9 cellular contexts compared by ENCODE assay signal in genomic region chr1:164786980-164787833, GRCh38.
DNase-seq lines count a peak whose midpoint lies in the region; ATAC-seq, FAIRE-seq and TF ChIP-seq lines count a peak whose summit lies in the region.
"Had no signal": no experiment of that assay in that cellular context is flagged by ENCODE, and none has a peak within 500 bp of the region (broad histone marks: within the 10 kb centered on the region; RNA-seq: fewer than 3 reads in every experiment).

No MANE protein-coding gene starts in this region.

- WGBS in pancreas, 2 donors, result 19% methylated on average over 10 of the region's 10 CpGs

- H3K9me3 ChIP-seq in HCT116 (ENCODE audit: control insufficient read depth in 1 of 2, insufficient read depth in 1 of 2, low read depth in 1 of 2, low read length in 2 of 2) (no peaks in the 10 kb centered on the region), MG63 (no peaks in the 10 kb centered on the region), SJCRH30 (replicated peaks) (no peaks in the 10 kb centered on the region), pancreas (no peaks in the 10 kb centered on the region)

- peak; percentile 98 for TF ChIP-seq RAD21 in HCT116 (IDR thresholded peaks at IDR 0.05; ENCODE audit: low read depth)

- H3K36me3 Mint-ChIP-seq in activated naive CD4-positive, alpha-beta T cell treated with anti-CD3 and anti-CD28 coated beads, Interleukin-2, amount 10 ng/mL, durations not matched to agents 7 days and 5 days, result no peaks in the 10 kb centered on the region
- H3K36me3 Mint-ChIP-seq in glutamatergic neuron (ENCODE audit: unreplicated experiment) (no peaks in the 10 kb centered on the region), type B pancreatic cell (peaks cover 46% of the 10 kb centered on the region)

- no peaks in the 10 kb centered on the region for H4K20me1 ChIP-seq in HCT116 (ENCODE audit: insufficient read depth)

- H3K79me2 ChIP-seq in HCT116 (ENCODE audit: insufficient read depth, low read length), result no peaks in the 10 kb centered on the region

- intact Hi-C loops in HCT116 (cut with micrococcal nuclease) (loop anchor here (1.0 to 5.0 kb wide), 8 partner anchors 114 to 1375 kb away; no protein-coding TSS in a partner anchor), pancreas (cut with DNase I) (loop anchor here in 1 of 3 donors (10.0 kb wide), 1 partner anchor 122 kb away; no protein-coding TSS in a partner anchor)

- TF ChIP-seq POLR2A in HCT116 (IDR thresholded peaks at IDR 0.05; ENCODE audit: borderline replicate concordance, extremely low read depth, insufficient read depth, insufficient read length), result no peak

- no peak overlapping the region for H3K9ac ChIP-seq in HCT116 (ENCODE audit: low read length)

- H2AFZ ChIP-seq in HCT116 (ENCODE audit: low read depth, low read length, poor library complexity, severe bottlenecking), result peak overlapping the region; percentile 99

- POLR2A ChIA-PET in GM10248 (lab: Yijun Ruan, JAX), result no interaction called here
- POLR2A ChIA-PET in HCT116 (lab: Charles Lee), result no interaction called here

- peak; percentile 98 for ATAC-seq in HCT116
- ATAC-seq in pancreas, result peak; percentile 89 to 95 (median 92)

- H3K4me3 Mint-ChIP-seq in activated naive CD4-positive, alpha-beta T cell treated with anti-CD3 and anti-CD28 coated beads, Interleukin-2, amount 10 ng/mL, durations not matched to agents 7 days and 5 days, result no peak overlapping the region
- H3K4me3 Mint-ChIP-seq in glutamatergic neuron (ENCODE audit: unreplicated experiment), result peak overlapping the region; percentile 18
- peak overlapping the region; percentile 76 for H3K4me3 Mint-ChIP-seq in type B pancreatic cell
- H3K4me3 Mint-ChIP-seq: stimulated activated naive CD8-positive, alpha-beta T cell treated with anti-CD3 and anti-CD28 coated beads, Interleukin-15, Interleukin-2, amounts not matched to agents 100 ng/mL and 50 ng/mL, for 24 hours had no signal

- peak; percentile 95 for TF ChIP-seq CTCF in GM10248 (IDR thresholded peaks at IDR 0.05; ENCODE audit: control extremely low read depth, extremely low read depth, low read depth, missing control alignments)
- peak; percentile 68 to 97 (median 90); a peak in 5 of 6 replicates for TF ChIP-seq CTCF in HCT116 (IDR thresholded peaks at IDR 0.05 in 2 of 3, conservative IDR thresholded peaks at IDR 0.05 in 1 of 3; ENCODE audit: borderline replicate concordance in 1 of 3, insufficient read depth in 1 of 3, low read depth in 2 of 3, low read length in 2 of 3)
- TF ChIP-seq CTCF in glutamatergic neuron (IDR thresholded peaks at IDR 0.05; ENCODE audit: partially characterized antibody, unreplicated experiment), result peak; percentile 86
- TF ChIP-seq CTCF in pancreas (IDR thresholded peaks at IDR 0.05), result peak; percentile 76 to 93 (median 82)
- TF ChIP-seq CTCF in type B pancreatic cell (conservative IDR thresholded peaks at IDR 0.05), result peak; percentile 91

- no peaks in the 10 kb centered on the region for H3K9me2 ChIP-seq in HCT116 (ENCODE audit: insufficient read depth)

- H3K9me3 Mint-ChIP-seq in activated naive CD4-positive, alpha-beta T cell treated with anti-CD3 and anti-CD28 coated beads, Interleukin-2, amount 10 ng/mL, durations not matched to agents 7 days and 5 days, result no peaks in the 10 kb centered on the region
- peaks cover 2% of the 10 kb centered on the region for H3K9me3 Mint-ChIP-seq in glutamatergic neuron (ENCODE audit: unreplicated experiment)
- H3K9me3 Mint-ChIP-seq in type B pancreatic cell, result peaks cover 2% of the 10 kb centered on the region
- H3K9me3 Mint-ChIP-seq: stimulated activated naive CD8-positive, alpha-beta T cell treated with anti-CD3 and anti-CD28 coated beads, Interleukin-15, Interleukin-2, amounts not matched to agents 100 ng/mL and 50 ng/mL, for 24 hours had no signal

- H3K4me2 ChIP-seq in HCT116 (ENCODE audit: low read length), result peak overlapping the region; percentile 57

- H3K27me3 ChIP-seq in HCT116 (ENCODE audit: insufficient read depth, low read length) (no peaks in the 10 kb centered on the region), MG63 (no peaks in the 10 kb centered on the region; the same call in none of the 2 replicates), SJCRH30 (no peaks in the 10 kb centered on the region), pancreas (no peaks in the 10 kb centered on the region)

- DNase-seq in GM10248 (ENCODE audit: extremely low spot score) (peak; percentile 83), HCT116 (ENCODE audit: low read depth, low spot score) (peak; percentile 65), MG63 (peak; percentile 59), SJCRH30 (peak; percentile 71 to 90), glutamatergic neuron (peak; percentile 81), pancreas (peak; percentile 77 to 91 (median 86)), type B pancreatic cell (ENCODE audit: extremely low spot score, unreplicated experiment) (peak; percentile 86)
- DNase-seq in activated naive CD4-positive, alpha-beta T cell treated with anti-CD3 and anti-CD28 coated beads, Interleukin-2, amount 10 ng/mL, durations not matched to agents 7 days and 5 days, result peak; percentile 66

- BruUV-seq in HCT116 (replicated peaks; lab: Mats Ljungman, UMichigan), result no TSS peak

- peaks cover 17 to 20% of the 10 kb centered on the region in 2 experiments; a peak in 3 of 4 replicates for H3K4me1 ChIP-seq in HCT116 (ENCODE audit: control insufficient read depth in 1 of 2, insufficient read depth in 2 of 2, low read length in 2 of 2)
- peaks cover 7% of the 10 kb centered on the region; the same call in 1 of the 2 replicates for H3K4me1 ChIP-seq in SJCRH30
- peaks cover 38 to 53% (median 49%) of the 10 kb centered on the region in 3 donors for H3K4me1 ChIP-seq in pancreas

- peaks cover 5% of the 10 kb centered on the region for H3K27me3 Mint-ChIP-seq in activated naive CD4-positive, alpha-beta T cell treated with anti-CD3 and anti-CD28 coated beads, Interleukin-2, amount 10 ng/mL, durations not matched to agents 7 days and 5 days
- peaks cover 3% of the 10 kb centered on the region for H3K27me3 Mint-ChIP-seq in glutamatergic neuron (ENCODE audit: unreplicated experiment)
- no peaks in the 10 kb centered on the region for H3K27me3 Mint-ChIP-seq in type B pancreatic cell

- H3K36me3 ChIP-seq in HCT116 (ENCODE audit: control insufficient read depth in 1 of 2, insufficient read depth in 2 of 2, low read length in 2 of 2), result no peaks in the 10 kb centered on the region
- no peaks in the 10 kb centered on the region for H3K36me3 ChIP-seq in MG63
- no peaks in the 10 kb centered on the region for H3K36me3 ChIP-seq in SJCRH30
- no peaks in the 10 kb centered on the region for H3K36me3 ChIP-seq in pancreas

- CTCF ChIA-PET in GM10248 (lab: Yijun Ruan, JAX) (interaction anchor here (0.7 to 4.6 kb wide), 41 partner anchors 9 to 1430 kb away, joined by 3 to 29 read pairs (median 4); partner anchors contain the start of gene PBX1), HCT116 (lab: Charles Lee) (interaction anchor here (0.7 to 2.4 kb wide), 11 partner anchors 8 to 1428 kb away, joined by 3 to 18 read pairs (median 3); no protein-coding TSS in a partner anchor)
- CTCF ChIA-PET in activated naive CD4-positive, alpha-beta T cell treated with anti-CD3 and anti-CD28 coated beads, Interleukin-2, amount 10 ng/mL, durations not matched to agents 7 days and 5 days (lab: Charles Lee), result interaction anchor here (0.7 to 1.9 kb wide), 12 partner anchors 8 to 1377 kb away, joined by 3 to 9 read pairs (median 4); no protein-coding TSS in a partner anchor

- RAD21 ChIA-PET in HCT116 (lab: Charles Lee; ENCODE audit: low non-redundant PET in 1 of 2, low total read pairs in 2 of 2, uncharacterized antibody in 2 of 2, unreplicated experiment in 2 of 2), result interaction anchor here (0.6 to 1.9 kb wide), 6 partner anchors 54 to 999 kb away, joined by 3 to 6 read pairs (median 4); no protein-coding TSS in a partner anchor

- H3K27ac Mint-ChIP-seq in activated naive CD4-positive, alpha-beta T cell treated with anti-CD3 and anti-CD28 coated beads, Interleukin-2, amount 10 ng/mL, durations not matched to agents 7 days and 5 days, result no peak overlapping the region
- H3K27ac Mint-ChIP-seq in glutamatergic neuron (ENCODE audit: unreplicated experiment) (peak overlapping the region; percentile 65), type B pancreatic cell (peak overlapping the region; percentile 97)
- H3K27ac Mint-ChIP-seq: stimulated activated naive CD8-positive, alpha-beta T cell treated with anti-CD3 and anti-CD28 coated beads, Interleukin-15, Interleukin-2, amounts not matched to agents 100 ng/mL and 50 ng/mL, for 24 hours had no signal

- FAIRE-seq in pancreas (lab: Jason Lieb, UNC), result no peak

- H3K27ac ChIP-seq in HCT116 (ENCODE audit: low read depth, low read length), result 0 out of 2 replicates have a peak overlapping the region, but pooled peaks have one; percentile 19
- H3K27ac ChIP-seq in SJCRH30, result no peak overlapping the region
- H3K27ac ChIP-seq in pancreas, result peak overlapping the region; percentile 40 to 80 (median 62)

- no peak overlapping the region for H3K4me3 ChIP-seq in HCT116 (replicated peaks in 1 of 2; ENCODE audit: low read depth in 1 of 2, low read length in 2 of 2)
- H3K4me3 ChIP-seq in MG63, result no peak overlapping the region
- H3K4me3 ChIP-seq in SJCRH30, result peak overlapping the region; percentile 24
- no peak overlapping the region for H3K4me3 ChIP-seq in pancreas

- H3K4me1 Mint-ChIP-seq in activated naive CD4-positive, alpha-beta T cell treated with anti-CD3 and anti-CD28 coated beads, Interleukin-2, amount 10 ng/mL, durations not matched to agents 7 days and 5 days, result no peaks in the 10 kb centered on the region
- H3K4me1 Mint-ChIP-seq in glutamatergic neuron (ENCODE audit: low read depth, unreplicated experiment) (peaks cover 25% of the 10 kb centered on the region), type B pancreatic cell (ENCODE audit: unreplicated experiment) (peaks cover 74% of the 10 kb centered on the region)

TF ChIP-seq in HCT116, 20 proteins besides CTCF, POLR2A, EP300 and RAD21:
- peak; percentile 23 for TF ChIP-seq YY1 (IDR thresholded peaks at IDR 0.05; ENCODE audit: extremely low read depth, insufficient replicate concordance, low read depth, low read length)
- TF ChIP-seq SIN3A (IDR thresholded peaks at IDR 0.05; ENCODE audit: low read depth), result no peak
